In genomic region chr1:26500488-26501175, GRCh38 we compare ENCODE assay signal across 1 cellular context.
TF ChIP-seq lines count a peak whose summit lies in the region.

No MANE protein-coding gene starts in this region.

TF ChIP-seq in HepG2, 621 proteins besides CTCF, POLR2A, EP300 and RAD21 (continued from another document):
- TF ChIP-seq ZNF646 (CRISPR knock-in tag; IDR thresholded peaks at IDR 0.05) (no peak), ZNF24 (IDR thresholded peaks at IDR 0.05) (no peak), CENPX (CRISPR knock-in tag; IDR thresholded peaks at IDR 0.05) (no peak), AHR (CRISPR knock-in tag; IDR thresholded peaks at IDR 0.05) (no peak), RARG (CRISPR knock-in tag; IDR thresholded peaks at IDR 0.05; ENCODE audit: low read depth) (no peak), NR2F6 (IDR thresholded peaks at IDR 0.05) (no peak), NR2F6 (CRISPR knock-in tag; IDR thresholded peaks at IDR 0.05) (peak; percentile 26; the same call in 1 of the 2 replicates), ELK4 (CRISPR knock-in tag; IDR thresholded peaks at IDR 0.05; ENCODE audit: borderline replicate concordance) (no peak), ZSCAN31 (CRISPR knock-in tag; IDR thresholded peaks at IDR 0.05; ENCODE audit: low read depth) (no peak; the same call in none of the 2 replicates), PHF5A (CRISPR knock-in tag; IDR thresholded peaks at IDR 0.05; ENCODE audit: low read depth, unreplicated experiment) (no peak), MTA1 (CRISPR knock-in tag; IDR thresholded peaks at IDR 0.05; ENCODE audit: borderline replicate concordance) (peak; percentile 54; the same call in 1 of the 2 replicates), KAT7 (CRISPR knock-in tag; IDR thresholded peaks at IDR 0.05; ENCODE audit: borderline replicate concordance) (no peak), ZNF337 (CRISPR knock-in tag; IDR thresholded peaks at IDR 0.05; ENCODE audit: borderline replicate concordance, low read depth) (no peak), MXI1 (IDR thresholded peaks at IDR 0.05; ENCODE audit: borderline replicate concordance, low read depth, low read length) (peak; percentile 15; the same call in 1 of the 3 replicates), RCOR2 (CRISPR knock-in tag; IDR thresholded peaks at IDR 0.05) (no peak), FOXO1 (CRISPR knock-in tag; IDR thresholded peaks at IDR 0.05) (no peak), SRSF9 (IDR thresholded peaks at IDR 0.05; ENCODE audit: borderline replicate concordance, insufficient read depth, low read depth, low read length, poor library complexity, severe bottlenecking) (no peak), ADNP (CRISPR knock-in tag; IDR thresholded peaks at IDR 0.05) (no peak), ZNF350 (CRISPR knock-in tag; IDR thresholded peaks at IDR 0.05; ENCODE audit: borderline replicate concordance, low read depth) (no peak; the same call in none of the 2 replicates), ZNF569 (CRISPR knock-in tag; IDR thresholded peaks at IDR 0.05; ENCODE audit: borderline replicate concordance) (no peak), ZBTB3 (CRISPR knock-in tag; IDR thresholded peaks at IDR 0.05; ENCODE audit: borderline replicate concordance, low read depth) (no peak), NFE2L1 (CRISPR knock-in tag; IDR thresholded peaks at IDR 0.05; ENCODE audit: borderline replicate concordance) (no peak; the same call in 1 of the 2 replicates), ZNF18 (CRISPR knock-in tag; IDR thresholded peaks at IDR 0.05; ENCODE audit: insufficient replicate concordance) (no peak), ZBTB7A (CRISPR knock-in tag; IDR thresholded peaks at IDR 0.05) (peak; percentile 41; the same call in 1 of the 2 replicates), ZNF343 (CRISPR knock-in tag; IDR thresholded peaks at IDR 0.05) (no peak), ZSCAN9 (CRISPR knock-in tag; IDR thresholded peaks at IDR 0.05; ENCODE audit: borderline replicate concordance) (peak; percentile 48; the same call in 1 of the 2 replicates), MTERF4 (CRISPR knock-in tag; IDR thresholded peaks at IDR 0.05) (peak; percentile 81), KDM1A (CRISPR knock-in tag; IDR thresholded peaks at IDR 0.05) (no peak), ZFP82 (CRISPR knock-in tag; IDR thresholded peaks at IDR 0.05; ENCODE audit: borderline replicate concordance) (peak; percentile 87; the same call in 1 of the 2 replicates), RBM22 (optimal IDR thresholded peaks at IDR 0.05; ENCODE audit: low read length) (no peak), ZNF563 (CRISPR knock-in tag; IDR thresholded peaks at IDR 0.05) (peak; percentile 94), SIX1 (CRISPR knock-in tag; IDR thresholded peaks at IDR 0.05; ENCODE audit: borderline replicate concordance) (0 out of 2 replicates have a peak, but pooled peaks have one; percentile 11), TOPORS (CRISPR knock-in tag; IDR thresholded peaks at IDR 0.05) (peak; percentile 82; the same call in 1 of the 2 replicates)
- TF ChIP-seq, protein P1, sequence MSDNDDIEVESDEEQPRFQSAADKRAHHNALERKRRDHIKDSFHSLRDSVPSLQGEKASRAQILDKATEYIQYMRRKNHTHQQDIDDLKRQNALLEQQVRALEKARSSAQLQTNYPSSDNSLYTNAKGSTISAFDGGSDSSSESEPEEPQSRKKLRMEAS (IDR thresholded peaks at IDR 0.05) = peak; percentile 92
- TF ChIP-seq, protein P2, sequence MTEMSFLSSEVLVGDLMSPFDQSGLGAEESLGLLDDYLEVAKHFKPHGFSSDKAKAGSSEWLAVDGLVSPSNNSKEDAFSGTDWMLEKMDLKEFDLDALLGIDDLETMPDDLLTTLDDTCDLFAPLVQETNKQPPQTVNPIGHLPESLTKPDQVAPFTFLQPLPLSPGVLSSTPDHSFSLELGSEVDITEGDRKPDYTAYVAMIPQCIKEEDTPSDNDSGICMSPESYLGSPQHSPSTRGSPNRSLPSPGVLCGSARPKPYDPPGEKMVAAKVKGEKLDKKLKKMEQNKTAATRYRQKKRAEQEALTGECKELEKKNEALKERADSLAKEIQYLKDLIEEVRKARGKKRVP (CRISPR knock-in tag; IDR thresholded peaks at IDR 0.05) = peak in 1 of 2 experiments; percentile 40; a peak in 2 of 4 replicates
- TF ChIP-seq, protein P3, sequence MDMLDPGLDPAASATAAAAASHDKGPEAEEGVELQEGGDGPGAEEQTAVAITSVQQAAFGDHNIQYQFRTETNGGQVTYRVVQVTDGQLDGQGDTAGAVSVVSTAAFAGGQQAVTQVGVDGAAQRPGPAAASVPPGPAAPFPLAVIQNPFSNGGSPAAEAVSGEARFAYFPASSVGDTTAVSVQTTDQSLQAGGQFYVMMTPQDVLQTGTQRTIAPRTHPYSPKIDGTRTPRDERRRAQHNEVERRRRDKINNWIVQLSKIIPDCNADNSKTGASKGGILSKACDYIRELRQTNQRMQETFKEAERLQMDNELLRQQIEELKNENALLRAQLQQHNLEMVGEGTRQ (IDR thresholded peaks at IDR 0.05; ENCODE audit: low read depth, low read length) = no peak; the same call in 1 of the 2 replicates
- TF ChIP-seq, protein P3 (CRISPR knock-in tag; IDR thresholded peaks at IDR 0.05; ENCODE audit: borderline replicate concordance) = peak; percentile 82; the same call in 1 of the 2 replicates
- TF ChIP-seq, protein P4, sequence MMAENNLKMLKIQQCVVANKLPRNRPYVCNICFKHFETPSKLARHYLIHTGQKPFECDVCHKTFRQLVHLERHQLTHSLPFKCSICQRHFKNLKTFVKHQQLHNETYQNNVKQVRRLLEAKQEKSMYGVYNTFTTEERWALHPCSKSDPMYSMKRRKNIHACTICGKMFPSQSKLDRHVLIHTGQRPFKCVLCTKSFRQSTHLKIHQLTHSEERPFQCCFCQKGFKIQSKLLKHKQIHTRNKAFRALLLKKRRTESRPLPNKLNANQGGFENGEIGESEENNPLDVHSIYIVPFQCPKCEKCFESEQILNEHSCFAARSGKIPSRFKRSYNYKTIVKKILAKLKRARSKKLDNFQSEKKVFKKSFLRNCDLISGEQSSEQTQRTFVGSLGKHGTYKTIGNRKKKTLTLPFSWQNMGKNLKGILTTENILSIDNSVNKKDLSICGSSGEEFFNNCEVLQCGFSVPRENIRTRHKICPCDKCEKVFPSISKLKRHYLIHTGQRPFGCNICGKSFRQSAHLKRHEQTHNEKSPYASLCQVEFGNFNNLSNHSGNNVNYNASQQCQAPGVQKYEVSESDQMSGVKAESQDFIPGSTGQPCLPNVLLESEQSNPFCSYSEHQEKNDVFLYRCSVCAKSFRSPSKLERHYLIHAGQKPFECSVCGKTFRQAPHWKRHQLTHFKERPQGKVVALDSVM (CRISPR knock-in tag; IDR thresholded peaks at IDR 0.05) = peak; percentile 68
- TF ChIP-seq, protein P5, sequence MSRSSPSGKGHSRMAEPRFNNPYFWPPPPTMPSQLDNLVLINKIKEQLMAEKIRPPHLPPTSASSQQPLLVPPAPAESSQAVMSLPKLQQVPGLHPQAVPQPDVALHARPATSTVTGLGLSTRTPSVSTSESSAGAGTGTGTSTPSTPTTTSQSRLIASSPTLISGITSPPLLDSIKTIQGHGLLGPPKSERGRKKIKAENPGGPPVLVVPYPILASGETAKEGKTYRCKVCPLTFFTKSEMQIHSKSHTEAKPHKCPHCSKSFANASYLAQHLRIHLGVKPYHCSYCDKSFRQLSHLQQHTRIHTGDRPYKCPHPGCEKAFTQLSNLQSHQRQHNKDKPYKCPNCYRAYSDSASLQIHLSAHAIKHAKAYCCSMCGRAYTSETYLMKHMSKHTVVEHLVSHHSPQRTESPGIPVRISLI (CRISPR knock-in tag; IDR thresholded peaks at IDR 0.05; ENCODE audit: borderline replicate concordance) = no peak
- TF ChIP-seq, protein P6, sequence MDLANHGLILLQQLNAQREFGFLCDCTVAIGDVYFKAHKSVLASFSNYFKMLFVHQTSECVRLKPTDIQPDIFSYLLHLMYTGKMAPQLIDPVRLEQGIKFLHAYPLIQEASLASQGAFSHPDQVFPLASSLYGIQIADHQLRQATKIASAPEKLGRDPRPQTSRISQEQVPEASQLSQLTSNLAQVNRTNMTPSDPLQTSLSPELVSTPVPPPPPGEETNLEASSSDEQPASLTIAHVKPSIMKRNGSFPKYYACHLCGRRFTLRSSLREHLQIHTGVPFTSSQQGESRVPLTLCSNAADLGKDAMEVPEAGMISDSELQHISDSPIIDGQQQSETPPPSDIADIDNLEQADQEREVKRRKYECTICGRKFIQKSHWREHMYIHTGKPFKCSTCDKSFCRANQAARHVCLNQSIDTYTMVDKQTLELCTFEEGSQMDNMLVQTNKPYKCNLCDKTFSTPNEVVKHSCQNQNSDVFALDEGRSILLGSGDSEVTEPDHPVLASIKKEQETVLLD (CRISPR knock-in tag; IDR thresholded peaks at IDR 0.05; ENCODE audit: low read depth) = peak; percentile 80; the same call in 1 of the 2 replicates
